8 cellular contexts compared by ENCODE assay signal in genomic region chr11:43944761-43945311, GRCh38. TPM values are rescaled to one million over a fixed set of nuclear protein-coding genes. Genes with fewer than 3 reads are reported as not detected.
A peak's percentile ranks its signal among the peaks of the same experiment; 100 is the strongest.
DNase-seq lines count a peak whose midpoint lies in the region; ATAC-seq and TF ChIP-seq lines count a peak whose summit lies in the region.

No MANE protein-coding gene starts in this region.

- peaks cover 7 to 21% (median 16%) of the 10 kb centered on the region in 4 donors for H3K4me1 Mint-ChIP-seq in CD4-positive, alpha-beta memory T cell

- POLR2A ChIA-PET in CD4-positive, alpha-beta memory T cell (lab: Charles Lee; ENCODE audit: partially characterized antibody) = no interaction called here

- no peaks in the 10 kb centered on the region for H3K36me3 ChIP-seq in CD4-positive, alpha-beta memory T cell (ENCODE audit: insufficient read depth, low read length)
- H3K36me3 ChIP-seq in parathyroid adenoma (ENCODE audit: control insufficient read depth, insufficient read depth, low read length) = no peaks in the 10 kb centered on the region
- no peaks in the 10 kb centered on the region for H3K36me3 ChIP-seq in upper lobe of right lung

- peak overlapping the region in 1 of 7 donors; percentile 48 for H3K27ac Mint-ChIP-seq in CD4-positive, alpha-beta memory T cell

- CTCF ChIA-PET in CD4-positive, alpha-beta memory T cell (lab: Charles Lee; ENCODE audit: partially characterized antibody) = interaction anchor here (0.6 to 1.0 kb wide), 5 partner anchors 31 to 119 kb away, joined by 3 to 8 read pairs (median 4); no protein-coding TSS in a partner anchor

- peaks cover 24% of the 10 kb centered on the region for H3K27me3 ChIP-seq in CD4-positive, alpha-beta memory T cell (ENCODE audit: insufficient read depth, low read length)
- no peaks in the 10 kb centered on the region for H3K27me3 ChIP-seq in parathyroid adenoma (ENCODE audit: control insufficient read depth, insufficient read depth, low read length)
- H3K27me3 ChIP-seq in upper lobe of right lung = peaks cover 20% of the 10 kb centered on the region

- H3K4me2 ChIP-seq in parathyroid adenoma (ENCODE audit: low read length) = no peak overlapping the region

- H3K4me1 ChIP-seq in CD4-positive, alpha-beta memory T cell (ENCODE audit: insufficient read depth, low read length) = peaks cover 13% of the 10 kb centered on the region
- no peaks in the 10 kb centered on the region for H3K4me1 ChIP-seq in parathyroid adenoma
- H3K4me1 ChIP-seq in upper lobe of right lung = peaks cover 20% of the 10 kb centered on the region

- H3K4me3 ChIP-seq in CD4-positive, alpha-beta memory T cell (ENCODE audit: low read length in 2 of 2) = no peak overlapping the region
- no peak overlapping the region for H3K4me3 ChIP-seq in HFF-Myc (replicated peaks; ENCODE audit: low read depth, low read length)
- no peak overlapping the region for H3K4me3 ChIP-seq in parathyroid adenoma (ENCODE audit: low read depth, low read length)
- H3K4me3 ChIP-seq in upper lobe of right lung = peak overlapping the region; percentile 64

- peak in 4 of 5 donors; percentile 28 to 47 (median 40) for DNase-seq in CD4-positive, alpha-beta memory T cell
- DNase-seq in HFF-Myc (ENCODE audit: extremely low read depth, low read depth) (no peak), RPMI8226 (peak; percentile 83), activated gamma-delta T cell (lab: John Stamatoyannopoulos, UW) (peak; percentile 33), globus pallidus (ENCODE audit: low spot score) (peak; percentile 40), upper lobe of right lung (peak; percentile 92)

- H3K36me3 Mint-ChIP-seq in CD4-positive, alpha-beta memory T cell = peaks cover 0 to 4% of the 10 kb centered on the region in 2 donors

- no peak overlapping the region for H3K9ac ChIP-seq in parathyroid adenoma

- no peaks in the 10 kb centered on the region for H3K9me3 ChIP-seq in CD4-positive, alpha-beta memory T cell (ENCODE audit: control insufficient read depth in 1 of 2, low read length in 2 of 2)
- no peaks in the 10 kb centered on the region for H3K9me3 ChIP-seq in parathyroid adenoma (ENCODE audit: control insufficient read depth, low read length)
- H3K9me3 ChIP-seq in upper lobe of right lung = no peaks in the 10 kb centered on the region

- intact Hi-C loops in CD4-positive, alpha-beta memory T cell (cut with micrococcal nuclease) = loop anchor here (2.0 kb wide), 1 partner anchor 54 kb away; no protein-coding TSS in a partner anchor
- intact Hi-C loops in upper lobe of right lung (cut with DNase I) = loop anchor here (10.0 kb wide), 2 partner anchors 50 to 90 kb away; no protein-coding TSS in a partner anchor

- H3K79me2 ChIP-seq in parathyroid adenoma = no peaks in the 10 kb centered on the region

- TF ChIP-seq CTCF in HFF-Myc (IDR thresholded peaks at IDR 0.05; ENCODE audit: low read depth, low read length, missing control alignments) (peak; percentile 88), parathyroid adenoma (IDR thresholded peaks at IDR 0.05) (peak; percentile 43), upper lobe of right lung (IDR thresholded peaks at IDR 0.05) (peak; percentile 85)

- H3K9me3 Mint-ChIP-seq in CD4-positive, alpha-beta memory T cell = peaks cover 0 to 2% (median 0%) of the 10 kb centered on the region in 8 donors

- H2AFZ ChIP-seq in parathyroid adenoma = no peak overlapping the region

- ATAC-seq in upper lobe of right lung = peak; percentile 69
- no peak for ATAC-seq in GM18520 (IDR thresholded peaks at IDR 0.05; ENCODE audit: unreplicated experiment)

- H3K4me3 Mint-ChIP-seq in CD4-positive, alpha-beta memory T cell = peak overlapping the region in 7 of 8 donors; percentile 40 to 96 (median 74)

- no peak overlapping the region for H3K27ac ChIP-seq in CD4-positive, alpha-beta memory T cell (ENCODE audit: low read depth, low read length)
- H3K27ac ChIP-seq in parathyroid adenoma (no peak overlapping the region), upper lobe of right lung (peak overlapping the region; percentile 86)

- peaks cover 36 to 42% of the 10 kb centered on the region in 2 donors for H3K27me3 Mint-ChIP-seq in CD4-positive, alpha-beta memory T cell

RNA-seq across cellular contexts. Expression of gene C11orf96, which starts 2.4 kb away (rescaled TPM):
- under 1 TPM in 1 of 2 experiments, not detected in 1; 0.19 TPM for total RNA-seq in CD4-positive, alpha-beta memory T cell
- polyA plus RNA-seq in CD4-positive, alpha-beta memory T cell = not detected
- 139 TPM for total RNA-seq in upper lobe of right lung

Comparison
In these comparisons a context has a peak if more than half of its experiments do, and no peak if none do; other contexts are left out.
1. RNA of gene C11orf96, which starts 2.4 kb away (total RNA-seq): 139 TPM in upper lobe of right lung (single experiment); 0.19 TPM in CD4-positive, alpha-beta memory T cell; every median in the first group is over 100 times any median in the second.
2. Peak in every context shown above with its lines, with median percentiles within 50 percentile points of each other: CTCF ChIP-seq.